ENCODE assay signal across 1 cellular context in genomic region chr20:50672400-50673145, GRCh38.
TF ChIP-seq lines count a peak whose summit lies in the region.

No MANE protein-coding gene starts in this region.

TF ChIP-seq in K562, 482 proteins besides CTCF, POLR2A, EP300 and RAD21 (continues in another document):
- no peak for TF ChIP-seq GTF3C2 (IDR thresholded peaks at IDR 0.05; ENCODE audit: borderline replicate concordance, extremely low read depth, insufficient read length)
- no peak for TF ChIP-seq NFATC3 (IDR thresholded peaks at IDR 0.05)
- TF ChIP-seq CEBPG (CRISPR knock-in tag; IDR thresholded peaks at IDR 0.05), result no peak
- no peak for TF ChIP-seq CEBPG (tag; conservative IDR thresholded peaks at IDR 0.05 in 1 of 2, IDR thresholded peaks at IDR 0.05 in 1 of 2)
- no peak for TF ChIP-seq IFI16 (CRISPR knock-in tag; IDR thresholded peaks at IDR 0.05)
- no peak for TF ChIP-seq ZNF165 (CRISPR knock-in tag; IDR thresholded peaks at IDR 0.05; ENCODE audit: borderline replicate concordance)
- TF ChIP-seq, protein P1, sequence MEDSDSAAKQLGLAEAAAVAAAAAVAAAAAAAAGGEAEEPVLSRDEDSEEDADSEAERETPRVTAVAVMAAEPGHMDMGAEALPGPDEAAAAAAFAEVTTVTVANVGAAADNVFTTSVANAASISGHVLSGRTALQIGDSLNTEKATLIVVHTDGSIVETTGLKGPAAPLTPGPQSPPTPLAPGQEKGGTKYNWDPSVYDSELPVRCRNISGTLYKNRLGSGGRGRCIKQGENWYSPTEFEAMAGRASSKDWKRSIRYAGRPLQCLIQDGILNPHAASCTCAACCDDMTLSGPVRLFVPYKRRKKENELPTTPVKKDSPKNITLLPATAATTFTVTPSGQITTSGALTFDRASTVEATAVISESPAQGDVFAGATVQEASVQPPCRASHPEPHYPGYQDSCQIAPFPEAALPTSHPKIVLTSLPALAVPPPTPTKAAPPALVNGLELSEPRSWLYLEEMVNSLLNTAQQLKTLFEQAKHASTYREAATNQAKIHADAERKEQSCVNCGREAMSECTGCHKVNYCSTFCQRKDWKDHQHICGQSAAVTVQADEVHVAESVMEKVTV (CRISPR knock-in tag; IDR thresholded peaks at IDR 0.05), result no peak
- TF ChIP-seq, protein P2, sequence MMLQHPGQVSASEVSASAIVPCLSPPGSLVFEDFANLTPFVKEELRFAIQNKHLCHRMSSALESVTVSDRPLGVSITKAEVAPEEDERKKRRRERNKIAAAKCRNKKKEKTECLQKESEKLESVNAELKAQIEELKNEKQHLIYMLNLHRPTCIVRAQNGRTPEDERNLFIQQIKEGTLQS (IDR thresholded peaks at IDR 0.05), result no peak
- TF ChIP-seq, protein P2 (CRISPR knock-in tag; conservative IDR thresholded peaks at IDR 0.05), result no peak
- TF ChIP-seq RHOXF2B (CRISPR knock-in tag; conservative IDR thresholded peaks at IDR 0.05), result no peak
- TF ChIP-seq FOXK2 (conservative IDR thresholded peaks at IDR 0.05 in 1 of 2, IDR thresholded peaks at IDR 0.05 in 1 of 2; ENCODE audit: low read depth in 2 of 2), result no peak
- TF ChIP-seq ZNF518B (CRISPR knock-in tag; IDR thresholded peaks at IDR 0.05), result no peak
- no peak for TF ChIP-seq E2F1 (CRISPR knock-in tag; IDR thresholded peaks at IDR 0.05)
- no peak for TF ChIP-seq ZMIZ1 (IDR thresholded peaks at IDR 0.05; ENCODE audit: low read depth in 2 of 2, low read length in 2 of 2)
- no peak for TF ChIP-seq FOXP1 (CRISPR knock-in tag; IDR thresholded peaks at IDR 0.05)
- TF ChIP-seq NR1H2 (CRISPR knock-in tag; IDR thresholded peaks at IDR 0.05), result no peak
- TF ChIP-seq POLR2G (IDR thresholded peaks at IDR 0.05; ENCODE audit: low read depth, low read length), result 0 out of 2 replicates have a peak, but pooled peaks have one; percentile 5
- TF ChIP-seq, protein P3, sequence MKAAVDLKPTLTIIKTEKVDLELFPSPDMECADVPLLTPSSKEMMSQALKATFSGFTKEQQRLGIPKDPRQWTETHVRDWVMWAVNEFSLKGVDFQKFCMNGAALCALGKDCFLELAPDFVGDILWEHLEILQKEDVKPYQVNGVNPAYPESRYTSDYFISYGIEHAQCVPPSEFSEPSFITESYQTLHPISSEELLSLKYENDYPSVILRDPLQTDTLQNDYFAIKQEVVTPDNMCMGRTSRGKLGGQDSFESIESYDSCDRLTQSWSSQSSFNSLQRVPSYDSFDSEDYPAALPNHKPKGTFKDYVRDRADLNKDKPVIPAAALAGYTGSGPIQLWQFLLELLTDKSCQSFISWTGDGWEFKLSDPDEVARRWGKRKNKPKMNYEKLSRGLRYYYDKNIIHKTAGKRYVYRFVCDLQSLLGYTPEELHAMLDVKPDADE (conservative IDR thresholded peaks at IDR 0.05; ENCODE audit: control insufficient read depth, low read depth, low read length), result no peak
- peak in 1 of 3 experiments; percentile 38; a peak in 2 of 6 replicates for TF ChIP-seq ZBTB11 (CRISPR knock-in tag; IDR thresholded peaks at IDR 0.05)
- peak; percentile 71 for TF ChIP-seq WHSC1 (IDR thresholded peaks at IDR 0.05; ENCODE audit: low read length)
- TF ChIP-seq, protein P4, sequence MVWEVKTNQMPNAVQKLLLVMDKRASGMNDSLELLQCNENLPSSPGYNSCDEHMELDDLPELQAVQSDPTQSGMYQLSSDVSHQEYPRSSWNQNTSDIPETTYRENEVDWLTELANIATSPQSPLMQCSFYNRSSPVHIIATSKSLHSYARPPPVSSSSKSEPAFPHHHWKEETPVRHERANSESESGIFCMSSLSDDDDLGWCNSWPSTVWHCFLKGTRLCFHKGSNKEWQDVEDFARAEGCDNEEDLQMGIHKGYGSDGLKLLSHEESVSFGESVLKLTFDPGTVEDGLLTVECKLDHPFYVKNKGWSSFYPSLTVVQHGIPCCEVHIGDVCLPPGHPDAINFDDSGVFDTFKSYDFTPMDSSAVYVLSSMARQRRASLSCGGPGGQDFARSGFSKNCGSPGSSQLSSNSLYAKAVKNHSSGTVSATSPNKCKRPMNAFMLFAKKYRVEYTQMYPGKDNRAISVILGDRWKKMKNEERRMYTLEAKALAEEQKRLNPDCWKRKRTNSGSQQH (CRISPR knock-in tag; IDR thresholded peaks at IDR 0.05), result no peak
- TF ChIP-seq NCOA2 (IDR thresholded peaks at IDR 0.05; ENCODE audit: partially characterized antibody in 2 of 2), result no peak
- no peak for TF ChIP-seq PCBP1 (IDR thresholded peaks at IDR 0.05; ENCODE audit: low read depth, low read length, poor library complexity, severe bottlenecking)
- no peak for TF ChIP-seq GTF2F1 (IDR thresholded peaks at IDR 0.05; ENCODE audit: low read depth, low read length)
- TF ChIP-seq MCM7 (IDR thresholded peaks at IDR 0.05), result no peak
- TF ChIP-seq KDM4B (IDR thresholded peaks at IDR 0.05; ENCODE audit: borderline replicate concordance in 2 of 2, low read depth in 1 of 2), result 0 out of 4 replicates have a peak, but pooled peaks of 1 of the 2 experiments have one; percentile 26
- TF ChIP-seq, protein P5, sequence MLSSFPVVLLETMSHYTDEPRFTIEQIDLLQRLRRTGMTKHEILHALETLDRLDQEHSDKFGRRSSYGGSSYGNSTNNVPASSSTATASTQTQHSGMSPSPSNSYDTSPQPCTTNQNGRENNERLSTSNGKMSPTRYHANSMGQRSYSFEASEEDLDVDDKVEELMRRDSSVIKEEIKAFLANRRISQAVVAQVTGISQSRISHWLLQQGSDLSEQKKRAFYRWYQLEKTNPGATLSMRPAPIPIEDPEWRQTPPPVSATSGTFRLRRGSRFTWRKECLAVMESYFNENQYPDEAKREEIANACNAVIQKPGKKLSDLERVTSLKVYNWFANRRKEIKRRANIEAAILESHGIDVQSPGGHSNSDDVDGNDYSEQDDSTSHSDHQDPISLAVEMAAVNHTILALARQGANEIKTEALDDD (IDR thresholded peaks at IDR 0.05), result no peak
- no peak for TF ChIP-seq PHTF2 (CRISPR knock-in tag; IDR thresholded peaks at IDR 0.05)
- TF ChIP-seq TEAD1 (CRISPR knock-in tag; IDR thresholded peaks at IDR 0.05), result 0 out of 4 replicates have a peak, but pooled peaks of 1 of the 2 experiments have one; percentile 38
- no peak for TF ChIP-seq POLR2B (IDR thresholded peaks at IDR 0.05; ENCODE audit: low read depth, partially characterized antibody)
- TF ChIP-seq, protein P6, sequence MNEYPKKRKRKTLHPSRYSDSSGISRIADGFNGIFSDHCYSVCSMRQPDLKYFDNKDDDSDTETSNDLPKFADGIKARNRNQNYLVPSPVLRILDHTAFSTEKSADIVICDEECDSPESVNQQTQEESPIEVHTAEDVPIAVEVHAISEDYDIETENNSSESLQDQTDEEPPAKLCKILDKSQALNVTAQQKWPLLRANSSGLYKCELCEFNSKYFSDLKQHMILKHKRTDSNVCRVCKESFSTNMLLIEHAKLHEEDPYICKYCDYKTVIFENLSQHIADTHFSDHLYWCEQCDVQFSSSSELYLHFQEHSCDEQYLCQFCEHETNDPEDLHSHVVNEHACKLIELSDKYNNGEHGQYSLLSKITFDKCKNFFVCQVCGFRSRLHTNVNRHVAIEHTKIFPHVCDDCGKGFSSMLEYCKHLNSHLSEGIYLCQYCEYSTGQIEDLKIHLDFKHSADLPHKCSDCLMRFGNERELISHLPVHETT (CRISPR knock-in tag; conservative IDR thresholded peaks at IDR 0.05 in 1 of 2, IDR thresholded peaks at IDR 0.05 in 1 of 2), result 0 out of 4 replicates have a peak, but pooled peaks of 1 of the 2 experiments have one; percentile 24
- no peak for TF ChIP-seq ZNF311 (CRISPR knock-in tag; IDR thresholded peaks at IDR 0.05)
- no peak for TF ChIP-seq BRCA1 (IDR thresholded peaks at IDR 0.05)
- no peak for TF ChIP-seq BRCA1 (CRISPR knock-in tag; IDR thresholded peaks at IDR 0.05)
